ENCODE assay signal across 1 cellular context in the genomic region with DNA sequence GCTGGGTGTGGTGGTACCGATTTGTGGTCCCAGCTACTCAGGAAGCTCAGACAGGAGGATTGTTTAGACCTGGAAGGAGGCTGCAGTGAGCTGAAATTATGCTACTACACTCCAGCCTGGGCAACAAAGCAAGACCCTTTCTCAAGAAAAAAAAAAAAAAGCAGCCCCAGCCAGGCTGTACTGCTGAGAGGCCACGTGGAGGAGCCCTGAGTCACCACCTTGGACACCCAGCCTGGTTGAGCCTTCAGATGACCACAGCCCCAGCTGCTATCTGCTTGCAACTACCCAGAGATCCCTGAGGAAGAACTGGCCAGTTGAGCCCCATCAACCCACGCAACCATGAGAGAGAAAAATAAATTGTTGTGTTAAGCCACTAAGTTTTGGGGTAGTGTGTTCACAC.
A peak's percentile ranks its signal among the peaks of the same experiment; 100 is the strongest.
TF ChIP-seq lines count a peak whose summit lies in the region.

No MANE protein-coding gene starts in this region.

TF ChIP-seq in K562, 482 proteins besides CTCF, POLR2A, EP300 and RAD21 (continued from another document and continues in another):
- TF ChIP-seq, protein P1, sequence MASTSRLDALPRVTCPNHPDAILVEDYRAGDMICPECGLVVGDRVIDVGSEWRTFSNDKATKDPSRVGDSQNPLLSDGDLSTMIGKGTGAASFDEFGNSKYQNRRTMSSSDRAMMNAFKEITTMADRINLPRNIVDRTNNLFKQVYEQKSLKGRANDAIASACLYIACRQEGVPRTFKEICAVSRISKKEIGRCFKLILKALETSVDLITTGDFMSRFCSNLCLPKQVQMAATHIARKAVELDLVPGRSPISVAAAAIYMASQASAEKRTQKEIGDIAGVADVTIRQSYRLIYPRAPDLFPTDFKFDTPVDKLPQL (IDR thresholded peaks at IDR 0.05; ENCODE audit: extremely low read depth, insufficient read length): no peak
- TF ChIP-seq ZNF239 (CRISPR knock-in tag; IDR thresholded peaks at IDR 0.05) (no peak), SLC30A9 (CRISPR knock-in tag; IDR thresholded peaks at IDR 0.05) (no peak), SPI1 (IDR thresholded peaks at IDR 0.05; ENCODE audit: borderline replicate concordance, low read depth, low read length) (no peak), HNRNPL (IDR thresholded peaks at IDR 0.05; ENCODE audit: low read depth, low read length) (no peak), SMARCA5 (IDR thresholded peaks at IDR 0.05) (peak; percentile 34; the same call in 1 of the 2 replicates), JUN (IDR thresholded peaks at IDR 0.05; ENCODE audit: borderline replicate concordance, low read depth, low read length) (peak; percentile 62; the same call in 1 of the 2 replicates), JUN (CRISPR knock-in tag; IDR thresholded peaks at IDR 0.05; ENCODE audit: borderline replicate concordance) (peak; percentile 29; the same call in 1 of the 2 replicates), ARNT (IDR thresholded peaks at IDR 0.05) (no peak), SIN3A (IDR thresholded peaks at IDR 0.05; ENCODE audit: borderline replicate concordance in 2 of 2, control insufficient read depth in 1 of 2, low read depth in 2 of 2, low read length in 2 of 2) (no peak), ZNF140 (CRISPR knock-in tag; IDR thresholded peaks at IDR 0.05) (no peak), ZC3H4 (CRISPR knock-in tag; IDR thresholded peaks at IDR 0.05; ENCODE audit: borderline replicate concordance) (no peak), PTRF (tag; IDR thresholded peaks at IDR 0.05) (no peak), MCM2 (IDR thresholded peaks at IDR 0.05; ENCODE audit: low read depth) (no peak), ZNF134 (CRISPR knock-in tag; conservative IDR thresholded peaks at IDR 0.05) (no peak), CBX3 (IDR thresholded peaks at IDR 0.05; ENCODE audit: borderline replicate concordance in 1 of 2, low read length in 2 of 2) (peak in 1 of 2 experiments; percentile 31; a peak in 1 of 3 replicates), NBN (IDR thresholded peaks at IDR 0.05; ENCODE audit: low read depth) (no peak), DNMT1 (IDR thresholded peaks at IDR 0.05) (no peak), POLR2G (IDR thresholded peaks at IDR 0.05; ENCODE audit: low read depth, low read length) (no peak), ETS2 (tag; IDR thresholded peaks at IDR 0.05; ENCODE audit: borderline replicate concordance, poor library complexity, severe bottlenecking) (no peak), CSDE1 (IDR thresholded peaks at IDR 0.05) (no peak), FOXP1 (CRISPR knock-in tag; IDR thresholded peaks at IDR 0.05) (no peak), ETV6 (IDR thresholded peaks at IDR 0.05; ENCODE audit: borderline replicate concordance in 1 of 2, low read depth in 2 of 2, low read length in 1 of 2) (no peak), ETV6 (CRISPR knock-in tag; IDR thresholded peaks at IDR 0.05; ENCODE audit: borderline replicate concordance) (no peak), BCOR (IDR thresholded peaks at IDR 0.05) (no peak), PTTG1 (tag; IDR thresholded peaks at IDR 0.05; ENCODE audit: low read depth) (no peak), ZNF561 (CRISPR knock-in tag; conservative IDR thresholded peaks at IDR 0.05) (no peak), MCM3 (IDR thresholded peaks at IDR 0.05) (no peak), ATF1 (CRISPR knock-in tag; IDR thresholded peaks at IDR 0.05) (no peak), ATF1 (tag; IDR thresholded peaks at IDR 0.05) (no peak), XRCC5 (IDR thresholded peaks at IDR 0.05; ENCODE audit: low read depth, low read length) (no peak), TCF3 (CRISPR knock-in tag; IDR thresholded peaks at IDR 0.05) (no peak), SNRNP70 (optimal IDR thresholded peaks at IDR 0.05; ENCODE audit: low read depth, low read length) (no peak), SUPT5H (IDR thresholded peaks at IDR 0.05) (no peak), GATAD2A (IDR thresholded peaks at IDR 0.05) (no peak), ZNF444 (CRISPR knock-in tag; IDR thresholded peaks at IDR 0.05) (no peak), TAF7 (tag; IDR thresholded peaks at IDR 0.05) (no peak)
- TF ChIP-seq, protein P2, sequence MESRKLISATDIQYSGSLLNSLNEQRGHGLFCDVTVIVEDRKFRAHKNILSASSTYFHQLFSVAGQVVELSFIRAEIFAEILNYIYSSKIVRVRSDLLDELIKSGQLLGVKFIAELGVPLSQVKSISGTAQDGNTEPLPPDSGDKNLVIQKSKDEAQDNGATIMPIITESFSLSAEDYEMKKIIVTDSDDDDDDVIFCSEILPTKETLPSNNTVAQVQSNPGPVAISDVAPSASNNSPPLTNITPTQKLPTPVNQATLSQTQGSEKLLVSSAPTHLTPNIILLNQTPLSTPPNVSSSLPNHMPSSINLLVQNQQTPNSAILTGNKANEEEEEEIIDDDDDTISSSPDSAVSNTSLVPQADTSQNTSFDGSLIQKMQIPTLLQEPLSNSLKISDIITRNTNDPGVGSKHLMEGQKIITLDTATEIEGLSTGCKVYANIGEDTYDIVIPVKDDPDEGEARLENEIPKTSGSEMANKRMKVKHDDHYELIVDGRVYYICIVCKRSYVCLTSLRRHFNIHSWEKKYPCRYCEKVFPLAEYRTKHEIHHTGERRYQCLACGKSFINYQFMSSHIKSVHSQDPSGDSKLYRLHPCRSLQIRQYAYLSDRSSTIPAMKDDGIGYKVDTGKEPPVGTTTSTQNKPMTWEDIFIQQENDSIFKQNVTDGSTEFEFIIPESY (CRISPR knock-in tag; IDR thresholded peaks at IDR 0.05): 0 out of 2 replicates have a peak, but pooled peaks have one; percentile 25
- TF ChIP-seq, protein P3, sequence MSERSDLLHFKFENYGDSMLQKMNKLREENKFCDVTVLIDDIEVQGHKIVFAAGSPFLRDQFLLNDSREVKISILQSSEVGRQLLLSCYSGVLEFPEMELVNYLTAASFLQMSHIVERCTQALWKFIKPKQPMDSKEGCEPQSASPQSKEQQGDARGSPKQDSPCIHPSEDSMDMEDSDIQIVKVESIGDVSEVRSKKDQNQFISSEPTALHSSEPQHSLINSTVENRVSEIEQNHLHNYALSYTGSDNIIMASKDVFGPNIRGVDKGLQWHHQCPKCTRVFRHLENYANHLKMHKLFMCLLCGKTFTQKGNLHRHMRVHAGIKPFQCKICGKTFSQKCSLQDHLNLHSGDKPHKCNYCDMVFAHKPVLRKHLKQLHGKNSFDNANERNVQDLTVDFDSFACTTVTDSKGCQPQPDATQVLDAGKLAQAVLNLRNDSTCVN (CRISPR knock-in tag; IDR thresholded peaks at IDR 0.05): no peak
- TF ChIP-seq, protein P4, sequence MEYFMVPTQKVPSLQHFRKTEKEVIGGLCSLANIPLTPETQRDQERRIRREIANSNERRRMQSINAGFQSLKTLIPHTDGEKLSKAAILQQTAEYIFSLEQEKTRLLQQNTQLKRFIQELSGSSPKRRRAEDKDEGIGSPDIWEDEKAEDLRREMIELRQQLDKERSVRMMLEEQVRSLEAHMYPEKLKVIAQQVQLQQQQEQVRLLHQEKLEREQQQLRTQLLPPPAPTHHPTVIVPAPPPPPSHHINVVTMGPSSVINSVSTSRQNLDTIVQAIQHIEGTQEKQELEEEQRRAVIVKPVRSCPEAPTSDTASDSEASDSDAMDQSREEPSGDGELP (CRISPR knock-in tag; IDR thresholded peaks at IDR 0.05; ENCODE audit: borderline replicate concordance): peak; percentile 95
- TF ChIP-seq, protein P5, sequence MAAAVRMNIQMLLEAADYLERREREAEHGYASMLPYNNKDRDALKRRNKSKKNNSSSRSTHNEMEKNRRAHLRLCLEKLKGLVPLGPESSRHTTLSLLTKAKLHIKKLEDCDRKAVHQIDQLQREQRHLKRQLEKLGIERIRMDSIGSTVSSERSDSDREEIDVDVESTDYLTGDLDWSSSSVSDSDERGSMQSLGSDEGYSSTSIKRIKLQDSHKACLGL (CRISPR knock-in tag; IDR thresholded peaks at IDR 0.05; ENCODE audit: borderline replicate concordance, poor library complexity, severe bottlenecking): no peak
- TF ChIP-seq, protein P6, sequence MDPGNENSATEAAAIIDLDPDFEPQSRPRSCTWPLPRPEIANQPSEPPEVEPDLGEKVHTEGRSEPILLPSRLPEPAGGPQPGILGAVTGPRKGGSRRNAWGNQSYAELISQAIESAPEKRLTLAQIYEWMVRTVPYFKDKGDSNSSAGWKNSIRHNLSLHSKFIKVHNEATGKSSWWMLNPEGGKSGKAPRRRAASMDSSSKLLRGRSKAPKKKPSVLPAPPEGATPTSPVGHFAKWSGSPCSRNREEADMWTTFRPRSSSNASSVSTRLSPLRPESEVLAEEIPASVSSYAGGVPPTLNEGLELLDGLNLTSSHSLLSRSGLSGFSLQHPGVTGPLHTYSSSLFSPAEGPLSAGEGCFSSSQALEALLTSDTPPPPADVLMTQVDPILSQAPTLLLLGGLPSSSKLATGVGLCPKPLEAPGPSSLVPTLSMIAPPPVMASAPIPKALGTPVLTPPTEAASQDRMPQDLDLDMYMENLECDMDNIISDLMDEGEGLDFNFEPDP (CRISPR knock-in tag; IDR thresholded peaks at IDR 0.05): no peak
- TF ChIP-seq, protein P7, sequence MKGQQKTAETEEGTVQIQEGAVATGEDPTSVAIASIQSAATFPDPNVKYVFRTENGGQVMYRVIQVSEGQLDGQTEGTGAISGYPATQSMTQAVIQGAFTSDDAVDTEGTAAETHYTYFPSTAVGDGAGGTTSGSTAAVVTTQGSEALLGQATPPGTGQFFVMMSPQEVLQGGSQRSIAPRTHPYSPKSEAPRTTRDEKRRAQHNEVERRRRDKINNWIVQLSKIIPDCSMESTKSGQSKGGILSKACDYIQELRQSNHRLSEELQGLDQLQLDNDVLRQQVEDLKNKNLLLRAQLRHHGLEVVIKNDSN (CRISPR knock-in tag; IDR thresholded peaks at IDR 0.05): peak; percentile 85
- TF ChIP-seq, protein P8, sequence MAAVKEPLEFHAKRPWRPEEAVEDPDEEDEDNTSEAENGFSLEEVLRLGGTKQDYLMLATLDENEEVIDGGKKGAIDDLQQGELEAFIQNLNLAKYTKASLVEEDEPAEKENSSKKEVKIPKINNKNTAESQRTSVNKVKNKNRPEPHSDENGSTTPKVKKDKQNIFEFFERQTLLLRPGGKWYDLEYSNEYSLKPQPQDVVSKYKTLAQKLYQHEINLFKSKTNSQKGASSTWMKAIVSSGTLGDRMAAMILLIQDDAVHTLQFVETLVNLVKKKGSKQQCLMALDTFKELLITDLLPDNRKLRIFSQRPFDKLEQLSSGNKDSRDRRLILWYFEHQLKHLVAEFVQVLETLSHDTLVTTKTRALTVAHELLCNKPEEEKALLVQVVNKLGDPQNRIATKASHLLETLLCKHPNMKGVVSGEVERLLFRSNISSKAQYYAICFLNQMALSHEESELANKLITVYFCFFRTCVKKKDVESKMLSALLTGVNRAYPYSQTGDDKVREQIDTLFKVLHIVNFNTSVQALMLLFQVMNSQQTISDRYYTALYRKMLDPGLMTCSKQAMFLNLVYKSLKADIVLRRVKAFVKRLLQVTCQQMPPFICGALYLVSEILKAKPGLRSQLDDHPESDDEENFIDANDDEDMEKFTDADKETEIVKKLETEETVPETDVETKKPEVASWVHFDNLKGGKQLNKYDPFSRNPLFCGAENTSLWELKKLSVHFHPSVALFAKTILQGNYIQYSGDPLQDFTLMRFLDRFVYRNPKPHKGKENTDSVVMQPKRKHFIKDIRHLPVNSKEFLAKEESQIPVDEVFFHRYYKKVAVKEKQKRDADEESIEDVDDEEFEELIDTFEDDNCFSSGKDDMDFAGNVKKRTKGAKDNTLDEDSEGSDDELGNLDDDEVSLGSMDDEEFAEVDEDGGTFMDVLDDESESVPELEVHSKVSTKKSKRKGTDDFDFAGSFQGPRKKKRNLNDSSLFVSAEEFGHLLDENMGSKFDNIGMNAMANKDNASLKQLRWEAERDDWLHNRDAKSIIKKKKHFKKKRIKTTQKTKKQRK (IDR thresholded peaks at IDR 0.05; ENCODE audit: borderline replicate concordance, low read depth, low read length): no peak
- TF ChIP-seq, protein P9, sequence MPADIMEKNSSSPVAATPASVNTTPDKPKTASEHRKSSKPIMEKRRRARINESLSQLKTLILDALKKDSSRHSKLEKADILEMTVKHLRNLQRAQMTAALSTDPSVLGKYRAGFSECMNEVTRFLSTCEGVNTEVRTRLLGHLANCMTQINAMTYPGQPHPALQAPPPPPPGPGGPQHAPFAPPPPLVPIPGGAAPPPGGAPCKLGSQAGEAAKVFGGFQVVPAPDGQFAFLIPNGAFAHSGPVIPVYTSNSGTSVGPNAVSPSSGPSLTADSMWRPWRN (IDR thresholded peaks at IDR 0.05; ENCODE audit: low read depth): no peak
- TF ChIP-seq, protein P10, sequence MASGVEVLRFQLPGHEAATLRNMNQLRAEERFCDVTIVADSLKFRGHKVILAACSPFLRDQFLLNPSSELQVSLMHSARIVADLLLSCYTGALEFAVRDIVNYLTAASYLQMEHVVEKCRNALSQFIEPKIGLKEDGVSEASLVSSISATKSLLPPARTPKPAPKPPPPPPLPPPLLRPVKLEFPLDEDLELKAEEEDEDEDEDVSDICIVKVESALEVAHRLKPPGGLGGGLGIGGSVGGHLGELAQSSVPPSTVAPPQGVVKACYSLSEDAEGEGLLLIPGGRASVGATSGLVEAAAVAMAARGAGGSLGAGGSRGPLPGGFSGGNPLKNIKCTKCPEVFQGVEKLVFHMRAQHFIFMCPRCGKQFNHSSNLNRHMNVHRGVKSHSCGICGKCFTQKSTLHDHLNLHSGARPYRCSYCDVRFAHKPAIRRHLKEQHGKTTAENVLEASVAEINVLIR (CRISPR knock-in tag; IDR thresholded peaks at IDR 0.05): no peak
- TF ChIP-seq, protein P11, sequence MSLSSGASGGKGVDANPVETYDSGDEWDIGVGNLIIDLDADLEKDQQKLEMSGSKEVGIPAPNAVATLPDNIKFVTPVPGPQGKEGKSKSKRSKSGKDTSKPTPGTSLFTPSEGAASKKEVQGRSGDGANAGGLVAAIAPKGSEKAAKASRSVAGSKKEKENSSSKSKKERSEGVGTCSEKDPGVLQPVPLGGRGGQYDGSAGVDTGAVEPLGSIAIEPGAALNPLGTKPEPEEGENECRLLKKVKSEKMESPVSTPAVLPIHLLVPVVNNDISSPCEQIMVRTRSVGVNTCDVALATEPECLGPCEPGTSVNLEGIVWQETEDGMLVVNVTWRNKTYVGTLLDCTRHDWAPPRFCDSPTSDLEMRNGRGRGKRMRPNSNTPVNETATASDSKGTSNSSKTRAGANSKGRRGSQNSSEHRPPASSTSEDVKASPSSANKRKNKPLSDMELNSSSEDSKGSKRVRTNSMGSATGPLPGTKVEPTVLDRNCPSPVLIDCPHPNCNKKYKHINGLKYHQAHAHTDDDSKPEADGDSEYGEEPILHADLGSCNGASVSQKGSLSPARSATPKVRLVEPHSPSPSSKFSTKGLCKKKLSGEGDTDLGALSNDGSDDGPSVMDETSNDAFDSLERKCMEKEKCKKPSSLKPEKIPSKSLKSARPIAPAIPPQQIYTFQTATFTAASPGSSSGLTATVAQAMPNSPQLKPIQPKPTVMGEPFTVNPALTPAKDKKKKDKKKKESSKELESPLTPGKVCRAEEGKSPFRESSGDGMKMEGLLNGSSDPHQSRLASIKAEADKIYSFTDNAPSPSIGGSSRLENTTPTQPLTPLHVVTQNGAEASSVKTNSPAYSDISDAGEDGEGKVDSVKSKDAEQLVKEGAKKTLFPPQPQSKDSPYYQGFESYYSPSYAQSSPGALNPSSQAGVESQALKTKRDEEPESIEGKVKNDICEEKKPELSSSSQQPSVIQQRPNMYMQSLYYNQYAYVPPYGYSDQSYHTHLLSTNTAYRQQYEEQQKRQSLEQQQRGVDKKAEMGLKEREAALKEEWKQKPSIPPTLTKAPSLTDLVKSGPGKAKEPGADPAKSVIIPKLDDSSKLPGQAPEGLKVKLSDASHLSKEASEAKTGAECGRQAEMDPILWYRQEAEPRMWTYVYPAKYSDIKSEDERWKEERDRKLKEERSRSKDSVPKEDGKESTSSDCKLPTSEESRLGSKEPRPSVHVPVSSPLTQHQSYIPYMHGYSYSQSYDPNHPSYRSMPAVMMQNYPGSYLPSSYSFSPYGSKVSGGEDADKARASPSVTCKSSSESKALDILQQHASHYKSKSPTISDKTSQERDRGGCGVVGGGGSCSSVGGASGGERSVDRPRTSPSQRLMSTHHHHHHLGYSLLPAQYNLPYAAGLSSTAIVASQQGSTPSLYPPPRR (CRISPR knock-in tag; IDR thresholded peaks at IDR 0.05; ENCODE audit: borderline replicate concordance): no peak
